ENCODE assay signal across 2 cellular contexts in the genomic region with DNA sequence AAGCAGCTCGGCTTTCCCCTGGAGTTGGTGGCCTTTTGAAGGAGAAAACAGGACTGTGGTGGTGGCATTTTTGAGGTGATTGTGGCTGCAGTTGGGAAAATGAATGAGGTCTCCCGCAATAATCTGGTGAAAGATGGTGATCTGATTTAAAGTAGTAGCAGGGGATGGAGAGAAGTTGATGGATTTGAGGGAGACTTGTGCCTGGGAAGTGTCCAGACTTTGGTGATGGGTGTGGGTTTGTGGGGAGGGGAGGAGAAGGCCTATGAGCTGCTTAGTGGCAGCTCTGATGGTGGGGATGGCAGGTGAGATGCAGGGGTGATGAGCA.
A peak's percentile ranks its signal among the peaks of the same experiment; 100 is the strongest.
TF ChIP-seq lines count a peak whose summit lies in the region.

No MANE protein-coding gene starts in this region.

TF ChIP-seq in HCT116, 20 proteins besides CTCF, POLR2A, EP300 and RAD21:
- TF ChIP-seq EZH2phosphoT487 (IDR thresholded peaks at IDR 0.05; ENCODE audit: borderline replicate concordance) (no peak), CBX3 (IDR thresholded peaks at IDR 0.05; ENCODE audit: low read depth) (no peak), ZFX (IDR thresholded peaks at IDR 0.05) (no peak), EGR1 (IDR thresholded peaks at IDR 0.05; ENCODE audit: low read depth) (no peak), CEBPB (IDR thresholded peaks at IDR 0.05; ENCODE audit: low read depth) (no peak), ELF1 (IDR thresholded peaks at IDR 0.05; ENCODE audit: borderline replicate concordance, low read depth) (no peak), SIN3A (IDR thresholded peaks at IDR 0.05; ENCODE audit: low read depth) (no peak), FOSL1 (IDR thresholded peaks at IDR 0.05; ENCODE audit: low read depth) (no peak)
- TF ChIP-seq, protein P1, sequence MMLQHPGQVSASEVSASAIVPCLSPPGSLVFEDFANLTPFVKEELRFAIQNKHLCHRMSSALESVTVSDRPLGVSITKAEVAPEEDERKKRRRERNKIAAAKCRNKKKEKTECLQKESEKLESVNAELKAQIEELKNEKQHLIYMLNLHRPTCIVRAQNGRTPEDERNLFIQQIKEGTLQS (IDR thresholded peaks at IDR 0.05), result no peak
- TF ChIP-seq, protein P2, sequence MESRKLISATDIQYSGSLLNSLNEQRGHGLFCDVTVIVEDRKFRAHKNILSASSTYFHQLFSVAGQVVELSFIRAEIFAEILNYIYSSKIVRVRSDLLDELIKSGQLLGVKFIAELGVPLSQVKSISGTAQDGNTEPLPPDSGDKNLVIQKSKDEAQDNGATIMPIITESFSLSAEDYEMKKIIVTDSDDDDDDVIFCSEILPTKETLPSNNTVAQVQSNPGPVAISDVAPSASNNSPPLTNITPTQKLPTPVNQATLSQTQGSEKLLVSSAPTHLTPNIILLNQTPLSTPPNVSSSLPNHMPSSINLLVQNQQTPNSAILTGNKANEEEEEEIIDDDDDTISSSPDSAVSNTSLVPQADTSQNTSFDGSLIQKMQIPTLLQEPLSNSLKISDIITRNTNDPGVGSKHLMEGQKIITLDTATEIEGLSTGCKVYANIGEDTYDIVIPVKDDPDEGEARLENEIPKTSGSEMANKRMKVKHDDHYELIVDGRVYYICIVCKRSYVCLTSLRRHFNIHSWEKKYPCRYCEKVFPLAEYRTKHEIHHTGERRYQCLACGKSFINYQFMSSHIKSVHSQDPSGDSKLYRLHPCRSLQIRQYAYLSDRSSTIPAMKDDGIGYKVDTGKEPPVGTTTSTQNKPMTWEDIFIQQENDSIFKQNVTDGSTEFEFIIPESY (IDR thresholded peaks at IDR 0.05; ENCODE audit: extremely low read depth, insufficient replicate concordance, low read length), result no peak
TF ChIP-seq in HCT116: peak in this region for 0.

TF ChIP-seq in K562, 482 proteins besides CTCF, POLR2A, EP300 and RAD21:
- TF ChIP-seq SUPT5H (IDR thresholded peaks at IDR 0.05), result 0 out of 2 replicates have a peak, but pooled peaks have one; percentile 2
- no peak for TF ChIP-seq GTF2A2 (tag; IDR thresholded peaks at IDR 0.05)
- TF ChIP-seq ZBTB8A (IDR thresholded peaks at IDR 0.05; ENCODE audit: partially characterized antibody), result no peak
- TF ChIP-seq CHD1 (IDR thresholded peaks at IDR 0.05; ENCODE audit: low read length), result no peak
